ENCODE assay signal across 1 cellular context in the genomic region with DNA sequence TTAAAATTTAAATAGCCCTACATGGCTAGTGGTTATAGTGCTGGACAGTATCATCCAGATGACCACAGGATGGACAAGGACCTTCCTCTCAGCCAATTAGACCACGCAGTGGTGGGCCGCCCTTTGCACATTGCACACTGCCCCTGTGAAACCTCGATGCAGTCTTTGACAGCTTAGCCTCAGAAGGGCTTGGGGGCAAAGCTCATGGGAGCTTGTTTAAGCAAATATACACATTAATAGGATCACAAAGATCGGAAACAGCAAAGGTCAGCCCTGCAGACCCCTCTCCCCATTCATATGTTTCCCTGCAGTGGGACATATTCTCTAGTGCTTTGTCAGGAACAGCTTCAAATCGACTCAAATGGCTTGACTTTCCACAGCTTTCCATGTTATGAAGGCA.
TF ChIP-seq lines count a peak whose summit lies in the region.

No MANE protein-coding gene starts in this region.

TF ChIP-seq in HepG2, 621 proteins besides CTCF, POLR2A, EP300 and RAD21 (continued from another document and continues in another):
- TF ChIP-seq, protein P1, sequence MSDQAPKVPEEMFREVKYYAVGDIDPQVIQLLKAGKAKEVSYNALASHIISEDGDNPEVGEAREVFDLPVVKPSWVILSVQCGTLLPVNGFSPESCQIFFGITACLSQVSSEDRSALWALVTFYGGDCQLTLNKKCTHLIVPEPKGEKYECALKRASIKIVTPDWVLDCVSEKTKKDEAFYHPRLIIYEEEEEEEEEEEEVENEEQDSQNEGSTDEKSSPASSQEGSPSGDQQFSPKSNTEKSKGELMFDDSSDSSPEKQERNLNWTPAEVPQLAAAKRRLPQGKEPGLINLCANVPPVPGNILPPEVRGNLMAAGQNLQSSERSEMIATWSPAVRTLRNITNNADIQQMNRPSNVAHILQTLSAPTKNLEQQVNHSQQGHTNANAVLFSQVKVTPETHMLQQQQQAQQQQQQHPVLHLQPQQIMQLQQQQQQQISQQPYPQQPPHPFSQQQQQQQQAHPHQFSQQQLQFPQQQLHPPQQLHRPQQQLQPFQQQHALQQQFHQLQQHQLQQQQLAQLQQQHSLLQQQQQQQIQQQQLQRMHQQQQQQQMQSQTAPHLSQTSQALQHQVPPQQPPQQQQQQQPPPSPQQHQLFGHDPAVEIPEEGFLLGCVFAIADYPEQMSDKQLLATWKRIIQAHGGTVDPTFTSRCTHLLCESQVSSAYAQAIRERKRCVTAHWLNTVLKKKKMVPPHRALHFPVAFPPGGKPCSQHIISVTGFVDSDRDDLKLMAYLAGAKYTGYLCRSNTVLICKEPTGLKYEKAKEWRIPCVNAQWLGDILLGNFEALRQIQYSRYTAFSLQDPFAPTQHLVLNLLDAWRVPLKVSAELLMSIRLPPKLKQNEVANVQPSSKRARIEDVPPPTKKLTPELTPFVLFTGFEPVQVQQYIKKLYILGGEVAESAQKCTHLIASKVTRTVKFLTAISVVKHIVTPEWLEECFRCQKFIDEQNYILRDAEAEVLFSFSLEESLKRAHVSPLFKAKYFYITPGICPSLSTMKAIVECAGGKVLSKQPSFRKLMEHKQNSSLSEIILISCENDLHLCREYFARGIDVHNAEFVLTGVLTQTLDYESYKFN (CRISPR knock-in tag; conservative IDR thresholded peaks at IDR 0.05): peak; percentile 73
- TF ChIP-seq, protein P2, sequence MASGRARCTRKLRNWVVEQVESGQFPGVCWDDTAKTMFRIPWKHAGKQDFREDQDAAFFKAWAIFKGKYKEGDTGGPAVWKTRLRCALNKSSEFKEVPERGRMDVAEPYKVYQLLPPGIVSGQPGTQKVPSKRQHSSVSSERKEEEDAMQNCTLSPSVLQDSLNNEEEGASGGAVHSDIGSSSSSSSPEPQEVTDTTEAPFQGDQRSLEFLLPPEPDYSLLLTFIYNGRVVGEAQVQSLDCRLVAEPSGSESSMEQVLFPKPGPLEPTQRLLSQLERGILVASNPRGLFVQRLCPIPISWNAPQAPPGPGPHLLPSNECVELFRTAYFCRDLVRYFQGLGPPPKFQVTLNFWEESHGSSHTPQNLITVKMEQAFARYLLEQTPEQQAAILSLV (CRISPR knock-in tag; IDR thresholded peaks at IDR 0.05; ENCODE audit: borderline replicate concordance): no peak
- TF ChIP-seq PLRG1 (conservative IDR thresholded peaks at IDR 0.05) (no peak), ZNF7 (CRISPR knock-in tag; IDR thresholded peaks at IDR 0.05) (no peak), NR2F2 (IDR thresholded peaks at IDR 0.05; ENCODE audit: borderline replicate concordance, low read depth) (peak; percentile 70), YEATS2 (CRISPR knock-in tag; IDR thresholded peaks at IDR 0.05; ENCODE audit: borderline replicate concordance) (no peak), HINFP (CRISPR knock-in tag; IDR thresholded peaks at IDR 0.05; ENCODE audit: low read depth) (no peak), FOXA3 (CRISPR knock-in tag; IDR thresholded peaks at IDR 0.05) (no peak), PLSCR1 (CRISPR knock-in tag; IDR thresholded peaks at IDR 0.05; ENCODE audit: borderline replicate concordance) (no peak), ZNF251 (CRISPR knock-in tag; IDR thresholded peaks at IDR 0.05) (no peak), ZNF350 (CRISPR knock-in tag; IDR thresholded peaks at IDR 0.05; ENCODE audit: borderline replicate concordance, low read depth) (no peak), ZNF335 (CRISPR knock-in tag; IDR thresholded peaks at IDR 0.05) (no peak), ZNF782 (CRISPR knock-in tag; IDR thresholded peaks at IDR 0.05; ENCODE audit: borderline replicate concordance) (no peak), ZFP90 (CRISPR knock-in tag; IDR thresholded peaks at IDR 0.05; ENCODE audit: borderline replicate concordance) (no peak), KLF9 (CRISPR knock-in tag; IDR thresholded peaks at IDR 0.05; ENCODE audit: low read depth) (no peak), BRF2 (CRISPR knock-in tag; IDR thresholded peaks at IDR 0.05) (no peak), SIN3A (IDR thresholded peaks at IDR 0.05; ENCODE audit: borderline replicate concordance, low read depth, low read length) (no peak), ZBTB8A (CRISPR knock-in tag; IDR thresholded peaks at IDR 0.05; ENCODE audit: borderline replicate concordance, low read depth) (no peak), KLF16 (CRISPR knock-in tag; IDR thresholded peaks at IDR 0.05) (no peak), MED8 (CRISPR knock-in tag; IDR thresholded peaks at IDR 0.05; ENCODE audit: insufficient replicate concordance) (no peak), SP1 (IDR thresholded peaks at IDR 0.05) (no peak), SP1 (CRISPR knock-in tag; IDR thresholded peaks at IDR 0.05) (no peak), SIN3B (IDR thresholded peaks at IDR 0.05; ENCODE audit: low read length) (no peak), JUN (CRISPR knock-in tag; IDR thresholded peaks at IDR 0.05) (no peak), HMG20B (CRISPR knock-in tag; conservative IDR thresholded peaks at IDR 0.05) (no peak), ZNF326 (CRISPR knock-in tag; IDR thresholded peaks at IDR 0.05; ENCODE audit: borderline replicate concordance) (no peak), ZNF367 (CRISPR knock-in tag; IDR thresholded peaks at IDR 0.05; ENCODE audit: borderline replicate concordance) (no peak), ZNF883 (CRISPR knock-in tag; IDR thresholded peaks at IDR 0.05; ENCODE audit: not compliant biosample characterization) (no peak), HNF4A (CRISPR knock-in tag; IDR thresholded peaks at IDR 0.05) (peak; percentile 94), HDAC6 (IDR thresholded peaks at IDR 0.05; ENCODE audit: low read depth, low read length) (no peak), ZBTB7A (CRISPR knock-in tag; IDR thresholded peaks at IDR 0.05) (peak; percentile 48; the same call in 1 of the 2 replicates), JUNB (CRISPR knock-in tag; IDR thresholded peaks at IDR 0.05; ENCODE audit: borderline replicate concordance) (no peak), ZNF878 (CRISPR knock-in tag; IDR thresholded peaks at IDR 0.05) (no peak), ZNF24 (IDR thresholded peaks at IDR 0.05) (no peak), ATM (IDR thresholded peaks at IDR 0.05; ENCODE audit: borderline replicate concordance) (no peak)
- TF ChIP-seq, protein P3, sequence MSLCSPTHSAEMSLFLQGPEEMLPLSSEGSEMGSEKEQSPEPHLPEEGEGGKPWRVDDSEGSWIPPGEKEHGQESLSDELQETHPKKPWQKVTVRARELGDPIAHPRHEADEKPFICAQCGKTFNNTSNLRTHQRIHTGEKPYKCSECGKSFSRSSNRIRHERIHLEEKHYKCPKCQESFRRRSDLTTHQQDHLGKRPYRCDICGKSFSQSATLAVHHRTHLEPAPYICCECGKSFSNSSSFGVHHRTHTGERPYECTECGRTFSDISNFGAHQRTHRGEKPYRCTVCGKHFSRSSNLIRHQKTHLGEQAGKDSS (CRISPR knock-in tag; IDR thresholded peaks at IDR 0.05; ENCODE audit: borderline replicate concordance, low read depth): no peak
- TF ChIP-seq, protein P4, sequence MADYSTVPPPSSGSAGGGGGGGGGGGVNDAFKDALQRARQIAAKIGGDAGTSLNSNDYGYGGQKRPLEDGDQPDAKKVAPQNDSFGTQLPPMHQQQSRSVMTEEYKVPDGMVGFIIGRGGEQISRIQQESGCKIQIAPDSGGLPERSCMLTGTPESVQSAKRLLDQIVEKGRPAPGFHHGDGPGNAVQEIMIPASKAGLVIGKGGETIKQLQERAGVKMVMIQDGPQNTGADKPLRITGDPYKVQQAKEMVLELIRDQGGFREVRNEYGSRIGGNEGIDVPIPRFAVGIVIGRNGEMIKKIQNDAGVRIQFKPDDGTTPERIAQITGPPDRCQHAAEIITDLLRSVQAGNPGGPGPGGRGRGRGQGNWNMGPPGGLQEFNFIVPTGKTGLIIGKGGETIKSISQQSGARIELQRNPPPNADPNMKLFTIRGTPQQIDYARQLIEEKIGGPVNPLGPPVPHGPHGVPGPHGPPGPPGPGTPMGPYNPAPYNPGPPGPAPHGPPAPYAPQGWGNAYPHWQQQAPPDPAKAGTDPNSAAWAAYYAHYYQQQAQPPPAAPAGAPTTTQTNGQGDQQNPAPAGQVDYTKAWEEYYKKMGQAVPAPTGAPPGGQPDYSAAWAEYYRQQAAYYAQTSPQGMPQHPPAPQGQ (CRISPR knock-in tag; IDR thresholded peaks at IDR 0.05; ENCODE audit: borderline replicate concordance): no peak
- TF ChIP-seq, protein P5, sequence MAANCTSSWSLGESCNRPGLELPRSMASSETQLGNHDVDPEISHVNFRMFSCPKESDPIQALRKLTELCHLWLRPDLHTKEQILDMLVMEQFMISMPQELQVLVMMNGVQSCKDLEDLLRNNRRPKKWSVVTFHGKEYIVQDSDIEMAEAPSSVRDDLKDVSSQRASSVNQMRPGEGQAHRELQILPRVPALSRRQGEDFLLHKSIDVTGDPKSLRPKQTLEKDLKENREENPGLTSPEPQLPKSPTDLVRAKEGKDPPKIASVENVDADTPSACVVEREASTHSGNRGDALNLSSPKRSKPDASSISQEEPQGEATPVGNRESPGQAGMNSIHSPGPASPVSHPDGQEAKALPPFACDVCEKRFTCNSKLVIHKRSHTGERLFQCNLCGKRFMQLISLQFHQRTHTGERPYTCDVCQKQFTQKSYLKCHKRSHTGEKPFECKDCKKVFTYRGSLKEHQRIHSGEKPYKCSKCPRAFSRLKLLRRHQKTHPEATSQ (CRISPR knock-in tag; IDR thresholded peaks at IDR 0.05; ENCODE audit: borderline replicate concordance): no peak
- TF ChIP-seq, protein P6, sequence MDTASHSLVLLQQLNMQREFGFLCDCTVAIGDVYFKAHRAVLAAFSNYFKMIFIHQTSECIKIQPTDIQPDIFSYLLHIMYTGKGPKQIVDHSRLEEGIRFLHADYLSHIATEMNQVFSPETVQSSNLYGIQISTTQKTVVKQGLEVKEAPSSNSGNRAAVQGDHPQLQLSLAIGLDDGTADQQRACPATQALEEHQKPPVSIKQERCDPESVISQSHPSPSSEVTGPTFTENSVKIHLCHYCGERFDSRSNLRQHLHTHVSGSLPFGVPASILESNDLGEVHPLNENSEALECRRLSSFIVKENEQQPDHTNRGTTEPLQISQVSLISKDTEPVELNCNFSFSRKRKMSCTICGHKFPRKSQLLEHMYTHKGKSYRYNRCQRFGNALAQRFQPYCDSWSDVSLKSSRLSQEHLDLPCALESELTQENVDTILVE (CRISPR knock-in tag; IDR thresholded peaks at IDR 0.05): no peak
- TF ChIP-seq, protein P7, sequence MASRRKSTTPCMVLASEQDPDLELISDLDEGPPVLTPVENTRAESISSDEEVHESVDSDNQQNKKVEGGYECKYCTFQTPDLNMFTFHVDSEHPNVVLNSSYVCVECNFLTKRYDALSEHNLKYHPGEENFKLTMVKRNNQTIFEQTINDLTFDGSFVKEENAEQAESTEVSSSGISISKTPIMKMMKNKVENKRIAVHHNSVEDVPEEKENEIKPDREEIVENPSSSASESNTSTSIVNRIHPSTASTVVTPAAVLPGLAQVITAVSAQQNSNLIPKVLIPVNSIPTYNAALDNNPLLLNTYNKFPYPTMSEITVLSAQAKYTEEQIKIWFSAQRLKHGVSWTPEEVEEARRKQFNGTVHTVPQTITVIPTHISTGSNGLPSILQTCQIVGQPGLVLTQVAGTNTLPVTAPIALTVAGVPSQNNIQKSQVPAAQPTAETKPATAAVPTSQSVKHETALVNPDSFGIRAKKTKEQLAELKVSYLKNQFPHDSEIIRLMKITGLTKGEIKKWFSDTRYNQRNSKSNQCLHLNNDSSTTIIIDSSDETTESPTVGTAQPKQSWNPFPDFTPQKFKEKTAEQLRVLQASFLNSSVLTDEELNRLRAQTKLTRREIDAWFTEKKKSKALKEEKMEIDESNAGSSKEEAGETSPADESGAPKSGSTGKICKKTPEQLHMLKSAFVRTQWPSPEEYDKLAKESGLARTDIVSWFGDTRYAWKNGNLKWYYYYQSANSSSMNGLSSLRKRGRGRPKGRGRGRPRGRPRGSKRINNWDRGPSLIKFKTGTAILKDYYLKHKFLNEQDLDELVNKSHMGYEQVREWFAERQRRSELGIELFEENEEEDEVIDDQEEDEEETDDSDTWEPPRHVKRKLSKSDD (CRISPR knock-in tag; IDR thresholded peaks at IDR 0.05; ENCODE audit: low read depth): no peak
- TF ChIP-seq, protein P8, sequence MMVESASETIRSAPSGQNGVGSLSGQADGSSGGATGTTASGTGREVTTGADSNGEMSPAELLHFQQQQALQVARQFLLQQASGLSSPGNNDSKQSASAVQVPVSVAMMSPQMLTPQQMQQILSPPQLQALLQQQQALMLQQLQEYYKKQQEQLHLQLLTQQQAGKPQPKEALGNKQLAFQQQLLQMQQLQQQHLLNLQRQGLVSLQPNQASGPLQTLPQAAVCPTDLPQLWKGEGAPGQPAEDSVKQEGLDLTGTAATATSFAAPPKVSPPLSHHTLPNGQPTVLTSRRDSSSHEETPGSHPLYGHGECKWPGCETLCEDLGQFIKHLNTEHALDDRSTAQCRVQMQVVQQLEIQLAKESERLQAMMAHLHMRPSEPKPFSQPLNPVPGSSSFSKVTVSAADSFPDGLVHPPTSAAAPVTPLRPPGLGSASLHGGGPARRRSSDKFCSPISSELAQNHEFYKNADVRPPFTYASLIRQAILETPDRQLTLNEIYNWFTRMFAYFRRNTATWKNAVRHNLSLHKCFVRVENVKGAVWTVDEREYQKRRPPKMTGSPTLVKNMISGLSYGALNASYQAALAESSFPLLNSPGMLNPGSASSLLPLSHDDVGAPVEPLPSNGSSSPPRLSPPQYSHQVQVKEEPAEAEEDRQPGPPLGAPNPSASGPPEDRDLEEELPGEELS (CRISPR knock-in tag; IDR thresholded peaks at IDR 0.05): no peak
